In the genomic region with DNA sequence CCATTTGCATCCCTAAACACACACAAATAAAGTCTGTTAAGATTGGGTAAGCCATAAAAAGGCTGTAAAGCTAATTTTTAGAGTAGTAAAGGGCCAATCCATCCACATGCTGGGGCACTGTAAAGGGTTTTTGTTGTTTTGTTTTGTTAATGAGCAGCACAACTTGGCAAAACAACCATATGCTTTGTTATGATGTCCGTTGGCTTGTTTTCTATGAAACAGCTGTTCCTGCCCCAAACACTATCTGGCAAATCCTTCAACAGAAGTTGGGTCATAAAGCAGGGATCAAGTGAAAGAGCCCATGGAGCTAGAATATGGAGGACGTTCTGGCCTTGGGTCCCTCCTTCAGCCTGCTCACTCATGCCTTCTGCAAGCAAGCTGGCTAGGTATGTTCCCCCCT, we compare ENCODE assay signal across 20 cellular contexts.
"Had no signal": no experiment of that assay in that cellular context is flagged by ENCODE, and none has a peak within 500 bp of the region (broad histone marks: within the 10 kb centered on the region; RNA-seq: fewer than 3 reads in every experiment).

No MANE protein-coding gene starts in this region.

- H3K27me3 ChIP-seq: body of pancreas, tibial artery had no signal

- DNase-seq: activated CD4-positive, alpha-beta T cell treated with anti-CD3 and anti-CD28 coated beads, Interleukin-2, amount 10 ng/mL, durations not matched to agents 24 days and 14 days; activated CD8-positive, alpha-beta T cell treated with anti-CD3 and anti-CD28 coated beads for 36 hours; activated gamma-delta T cell; activated naive CD4-positive, alpha-beta T cell treated with anti-CD3 and anti-CD28 coated beads, Interleukin-2, amount 50 U/mL, for 16 hours; activated naive CD8-positive, alpha-beta T cell treated with anti-CD3 and anti-CD28 coated beads, Interleukin-2, amount 50 U/mL, for 24 hours; anterior cingulate cortex; body of pancreas; foreskin fibroblast; glutamatergic neuron; hippocampal formation; kidney glomerular epithelial cell; left ventricle myocardium superior; stimulated activated CD4-positive, alpha-beta T cell treated with anti-CD3 and anti-CD28 coated beads, Interleukin-4, amount 100 ng/mL, for 24 hours; stimulated activated naive CD4-positive, alpha-beta T cell treated with Interleukin-2 at 50 U/mL for 16 hours; T-helper 2 cell; tibial artery had no signal

- H3K27ac ChIP-seq: body of pancreas, epithelial cell of prostate, prostate gland, tibial artery had no signal

- ATAC-seq: activated CD4-positive, CD25-positive, alpha-beta regulatory T cell treated with anti-CD3 and anti-CD28 coated beads, Interleukin-2, amount 50 U/mL, for 24 hours; activated CD8-positive, alpha-beta T cell treated with anti-CD3 and anti-CD28 coated beads for 36 hours; activated naive CD8-positive, alpha-beta T cell treated with anti-CD3 and anti-CD28 coated beads, Interleukin-2, amount 50 U/mL, for 24 hours; body of pancreas; left ventricle myocardium superior; natural killer cell treated with Interleukin-12 subunit alpha and Interleukin-12 subunit beta and Interleukin-15 and Interleukin-18, amount 100 ng/mL, for 72 hours had no signal

- H3K4me3 ChIP-seq: body of pancreas, prostate gland, tibial artery had no signal
